ENCODE assay signal across 8 cellular contexts in the genomic region with DNA sequence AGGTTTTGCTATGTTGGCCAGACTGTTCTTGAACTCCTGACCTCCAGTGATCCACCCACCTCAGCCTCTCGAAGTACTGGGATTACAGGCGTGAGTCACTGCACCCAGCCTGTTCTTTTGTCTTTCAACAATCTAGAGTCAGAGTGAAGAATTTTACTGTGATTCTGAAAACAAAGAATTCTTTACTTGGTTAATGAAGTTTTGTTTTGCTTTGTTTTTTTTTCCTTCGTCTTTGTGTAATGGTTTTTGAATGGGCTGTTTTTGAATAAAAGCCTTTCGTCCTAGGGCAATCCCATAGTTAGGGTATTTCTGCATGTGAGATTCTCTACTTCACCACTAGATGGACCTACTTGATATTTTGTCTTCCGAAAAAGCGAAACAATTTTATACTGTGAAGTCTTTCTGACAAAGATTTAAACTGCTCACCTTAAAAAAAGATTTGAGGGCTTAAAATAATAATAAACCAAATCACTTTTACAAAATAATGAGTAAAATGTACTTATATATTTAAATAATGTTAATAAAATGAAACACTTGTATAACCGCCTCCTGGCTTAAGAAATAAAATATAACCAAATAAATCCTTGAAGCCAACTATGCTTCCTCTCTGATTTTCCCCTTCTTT. TPM values are rescaled to one million over a fixed set of nuclear protein-coding genes. Genes with fewer than 3 reads are reported as not detected.
DNase-seq lines count a peak whose midpoint lies in the region; ATAC-seq and TF ChIP-seq lines count a peak whose summit lies in the region.

No MANE protein-coding gene starts in this region.

- H3K27ac ChIP-seq in heart left ventricle (no peak overlapping the region), gastrocnemius medialis (no peak overlapping the region)

- peaks cover 4% of the 10 kb centered on the region for H3K27me3 Mint-ChIP-seq in activated B cell treated with CpG ODN at 0.5 μM for 24 hours

- in situ Hi-C loops in gastrocnemius medialis (cut with MboI; ENCODE audit: low sequenced_read_pairs in 4 of 4) = no loop called here

- CTCF ChIA-PET in activated B cell treated with CpG ODN at 0.5 μM for 24 hours (lab: Charles Lee) = interaction anchor here (1.4 to 2.1 kb wide), 2 partner anchors 342 kb away, joined by 3 to 11 read pairs; no protein-coding TSS in a partner anchor

- no peak for TF ChIP-seq POLR2A in NB4 (IDR thresholded peaks at IDR 0.05; ENCODE audit: extremely low read depth, insufficient read length)
- TF ChIP-seq POLR2A in heart left ventricle (IDR thresholded peaks at IDR 0.05) = no peak
- TF ChIP-seq POLR2A in gastrocnemius medialis (IDR thresholded peaks at IDR 0.05) = no peak
- TF ChIP-seq POLR2A in GM18505 (IDR thresholded peaks at IDR 0.05; ENCODE audit: borderline replicate concordance, extremely low read depth, insufficient read depth, insufficient read length) = no peak

- no peaks in the 10 kb centered on the region for H3K36me3 Mint-ChIP-seq in activated B cell treated with CpG ODN at 0.5 μM for 24 hours (ENCODE audit: low read depth)

- ATAC-seq in activated B cell treated with CpG ODN at 0.5 μM for 24 hours (ENCODE audit: low read depth) (peak; percentile 73), heart left ventricle (peak in 2 of 4 donors; percentile 61 to 65), gastrocnemius medialis (peak; percentile 65 to 70), GM18505 (IDR thresholded peaks at IDR 0.05; ENCODE audit: unreplicated experiment) (no peak), GM21367 (IDR thresholded peaks at IDR 0.05; ENCODE audit: unreplicated experiment) (no peak)

- 31 to 40% (median 35%) methylated on average over 7 of the region's 7 CpGs for WGBS in heart left ventricle, 4 donors

- H3K27ac Mint-ChIP-seq in activated B cell treated with CpG ODN at 0.5 μM for 24 hours = no peak overlapping the region

- no peaks in the 10 kb centered on the region for H3K9me3 ChIP-seq in heart left ventricle
- no peaks in the 10 kb centered on the region for H3K9me3 ChIP-seq in gastrocnemius medialis

- peaks cover 3% of the 10 kb centered on the region for H3K9me3 Mint-ChIP-seq in activated B cell treated with CpG ODN at 0.5 μM for 24 hours

- no peaks in the 10 kb centered on the region for H3K27me3 ChIP-seq in heart left ventricle
- no peaks in the 10 kb centered on the region for H3K27me3 ChIP-seq in gastrocnemius medialis

- peaks cover 0 to 4% (median 0%) of the 10 kb centered on the region in 12 donors for H3K4me1 ChIP-seq in heart left ventricle
- H3K4me1 ChIP-seq in gastrocnemius medialis = no peaks in the 10 kb centered on the region

- TF ChIP-seq CTCF in GM12873 (IDR thresholded peaks at IDR 0.05; ENCODE audit: insufficient read depth, low read depth, low read length, missing control alignments) = peak; percentile 69
- TF ChIP-seq CTCF in NB4 (IDR thresholded peaks at IDR 0.05; ENCODE audit: low read depth, low read length) = peak; percentile 70
- peak; percentile 72 for TF ChIP-seq CTCF in activated B cell treated with CpG ODN at 0.5 μM for 24 hours (IDR thresholded peaks at IDR 0.05)
- peak; percentile 58 to 80 (median 76) for TF ChIP-seq CTCF in heart left ventricle (IDR thresholded peaks at IDR 0.05)
- TF ChIP-seq CTCF in gastrocnemius medialis (IDR thresholded peaks at IDR 0.05 in 4 of 5, conservative IDR thresholded peaks at IDR 0.05 in 1 of 5) = peak; percentile 24 to 76 (median 66)

- H3K4me3 ChIP-seq in NB4 (ENCODE audit: low read depth, low read length) (no peak overlapping the region), heart left ventricle (no peak overlapping the region), gastrocnemius medialis (peak overlapping the region in 1 of 4 donors; percentile 27)

- intact Hi-C loops in activated B cell treated with CpG ODN at 0.5 μM for 24 hours (cut with micrococcal nuclease) = loop anchor here (1.0 to 10.0 kb wide), 5 partner anchors 43 to 1256 kb away; a partner anchor contains a TSS
- intact Hi-C loops in heart left ventricle (cut with DNase I) = loop anchor here in 6 of 10 donors (2.0 to 5.0 kb wide), 2 partner anchors 342 to 343 kb away; no protein-coding TSS in a partner anchor
- intact Hi-C loops in gastrocnemius medialis (cut with DNase I; ENCODE audit: low total_unique reads) = loop anchor here (2.0 kb wide), 1 partner anchor 342 kb away; no protein-coding TSS in a partner anchor

- peaks cover 3% of the 10 kb centered on the region for H3K4me1 Mint-ChIP-seq in activated B cell treated with CpG ODN at 0.5 μM for 24 hours

- no peak overlapping the region for H3K4me3 Mint-ChIP-seq in activated B cell treated with CpG ODN at 0.5 μM for 24 hours

- POLR2A ChIA-PET in activated B cell treated with CpG ODN at 0.5 μM for 24 hours (lab: Charles Lee) = no interaction called here

- DNase-seq in AG20443 (ENCODE audit: low spot score) (peak; percentile 60), NB4 (ENCODE audit: low read depth) (peak; percentile 40), activated B cell treated with CpG ODN at 0.5 μM for 24 hours (no peak), heart left ventricle (no peak), gastrocnemius medialis (no peak)

- H3K36me3 ChIP-seq in heart left ventricle = no peaks in the 10 kb centered on the region
- no peaks in the 10 kb centered on the region for H3K36me3 ChIP-seq in gastrocnemius medialis

RNA-seq across cellular contexts. Expression of a gene that starts 43.4 kb away (rescaled TPM):
- total RNA-seq in activated B cell treated with CpG ODN at 0.5 μM for 24 hours (35.2 and 40.4 TPM in 2 replicates), heart left ventricle (10 to 100 TPM; 18.3 to 28.9 (median 27.1) TPM), gastrocnemius medialis (10 to 100 TPM in 1 of 4 donors, 1 to 10 TPM in 3; 5.7 to 11.5 (median 6.5) TPM)
- 10 to 100 TPM; 16.9 to 18.7 TPM for polyA plus RNA-seq in heart left ventricle

Comparison
In these comparisons a context has a peak if more than half of its experiments do, and no peak if none do; other contexts are left out.
1. DNase-seq: peak in AG20443 (single experiment) and NB4 (single experiment); none in activated B cell treated with CpG ODN at 0.5 μM for 24 hours (single experiment), heart left ventricle (0 of 5) and gastrocnemius medialis (0 of 2).
2. ATAC-seq: peak in activated B cell treated with CpG ODN at 0.5 μM for 24 hours (single experiment) and gastrocnemius medialis (2 of 2); none in GM18505 (single experiment) and GM21367 (single experiment).
3. Peak in every context shown above with its lines, with median percentiles within 50 percentile points of each other: CTCF ChIP-seq.